ENCODE assay signal across 27 cellular contexts in genomic region chr5:156020650-156021049, GRCh38.
"Had no signal": no experiment of that assay in that cellular context is flagged by ENCODE, and none has a peak within 500 bp of the region (broad histone marks: within the 10 kb centered on the region; RNA-seq: fewer than 3 reads in every experiment).

No MANE protein-coding gene starts in this region.

- H3K4me3 Mint-ChIP-seq: memory B cell; naive B cell; natural killer cell treated with Interleukin-12 subunit alpha and Interleukin-12 subunit beta and Interleukin-15 and Interleukin-18, amount 100 ng/mL, for 72 hours; neural crest cell; stimulated activated effector memory CD8-positive, alpha-beta T cell treated with anti-CD3 and anti-CD28 coated beads, Interleukin-12 subunit alpha, Interleukin-12 subunit beta, amount 100 ng/mL, for 72 hours had no signal

- H3K9me3 ChIP-seq: esophagus squamous epithelium, gastroesophageal sphincter, heart left ventricle, left lung, neutrophil, pancreas, right lobe of liver, stomach, tibial artery, upper lobe of left lung had no signal

- H3K9me3 Mint-ChIP-seq: memory B cell; neural crest cell; stimulated activated effector memory CD8-positive, alpha-beta T cell treated with anti-CD3 and anti-CD28 coated beads, Interleukin-12 subunit alpha, Interleukin-12 subunit beta, amount 100 ng/mL, for 72 hours had no signal

- H3K27ac ChIP-seq: dorsolateral prefrontal cortex, esophagus squamous epithelium, gastroesophageal sphincter, hepatocyte, left lung, neutrophil, pancreas, right lobe of liver, stomach, tibial artery, upper lobe of left lung had no signal

- H3K79me2 ChIP-seq: hepatocyte had no signal

- H3K36me3 ChIP-seq: esophagus squamous epithelium, gastroesophageal sphincter, heart left ventricle, left lung, neutrophil, pancreas, right lobe of liver, stomach, tibial artery, upper lobe of left lung had no signal

- ATAC-seq: gastroesophageal sphincter; heart left ventricle; left lung; natural killer cell treated with Interleukin-12 subunit alpha and Interleukin-12 subunit beta and Interleukin-15 and Interleukin-18, amount 100 ng/mL, for 72 hours; pancreas; right lobe of liver; stimulated activated effector memory CD8-positive, alpha-beta T cell treated with anti-CD3 and anti-CD28 coated beads, Interleukin-12 subunit alpha, Interleukin-12 subunit beta, amount 100 ng/mL, for 72 hours had no signal

- H3K27me3 Mint-ChIP-seq: naive B cell had no signal

- FAIRE-seq: kidney, pancreas, urothelium cell line had no signal

- H3K4me1 Mint-ChIP-seq: memory B cell, naive B cell had no signal

- H3K36me3 Mint-ChIP-seq: memory B cell; naive B cell; natural killer cell treated with Interleukin-12 subunit alpha and Interleukin-12 subunit beta and Interleukin-15 and Interleukin-18, amount 100 ng/mL, for 72 hours; stimulated activated effector memory CD8-positive, alpha-beta T cell treated with anti-CD3 and anti-CD28 coated beads, Interleukin-12 subunit alpha, Interleukin-12 subunit beta, amount 100 ng/mL, for 72 hours had no signal

- H3K4me1 ChIP-seq: esophagus squamous epithelium, gastroesophageal sphincter, left lung, pancreas, right lobe of liver, upper lobe of left lung had no signal

- H3K4me2 ChIP-seq: hepatocyte had no signal

- H3K27ac Mint-ChIP-seq: memory B cell; naive B cell; natural killer cell treated with Interleukin-12 subunit alpha and Interleukin-12 subunit beta and Interleukin-15 and Interleukin-18, amount 100 ng/mL, for 72 hours; stimulated activated effector memory CD8-positive, alpha-beta T cell treated with anti-CD3 and anti-CD28 coated beads, Interleukin-12 subunit alpha, Interleukin-12 subunit beta, amount 100 ng/mL, for 72 hours had no signal

- H3K27me3 ChIP-seq: dorsolateral prefrontal cortex, esophagus squamous epithelium, gastroesophageal sphincter, heart left ventricle, hepatocyte, left lung, neutrophil, pancreas, right lobe of liver, stomach, tibial artery, upper lobe of left lung had no signal

- H3K4me3 ChIP-seq: dorsolateral prefrontal cortex, esophagus squamous epithelium, gastroesophageal sphincter, heart left ventricle, hepatocyte, left lung, lung, pancreas, right lobe of liver, stomach, tibial artery, upper lobe of left lung had no signal

- DNase-seq: central memory CD4-positive, alpha-beta T cell; dorsolateral prefrontal cortex; effector CD4-positive, alpha-beta T cell; esophagus squamous epithelium; foreskin fibroblast; heart left ventricle; kidney; left lung; naive B cell; pancreas; retina; right lobe of liver; stimulated activated CD4-positive, alpha-beta T cell treated with anti-CD3 and anti-CD28 coated beads, Interleukin-2, amount 100 ng/mL, for 24 hours; stimulated activated CD4-positive, alpha-beta T cell treated with anti-CD3 and anti-CD28 coated beads, Interleukin-4, amount 100 ng/mL, for 24 hours; stimulated activated naive CD4-positive, alpha-beta T cell treated with Interleukin-2 at 50 U/mL for 16 hours; stomach; tibial artery; upper lobe of left lung had no signal

- H2AFZ ChIP-seq: hepatocyte had no signal
